In the genomic region with DNA sequence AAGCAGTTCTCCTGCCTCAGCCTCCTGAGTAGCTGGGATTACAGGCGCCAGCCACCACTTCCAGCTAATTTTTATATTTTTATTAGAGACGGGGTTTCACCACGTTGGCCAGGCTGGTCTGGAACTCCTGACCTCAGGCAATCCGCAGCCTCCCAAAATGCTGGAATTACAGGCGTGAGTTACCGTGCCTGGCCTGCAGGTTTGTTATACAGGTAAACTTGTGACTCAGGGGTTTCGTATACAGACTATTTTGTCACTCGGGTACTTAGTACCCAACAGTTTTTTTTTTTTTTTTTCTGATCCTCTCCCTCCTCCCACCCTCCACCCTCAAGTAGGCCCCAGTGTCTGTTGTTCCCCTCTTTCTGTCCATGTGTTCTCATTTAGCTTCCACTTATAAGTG, we compare ENCODE assay signal across 8 cellular contexts. TPM values are rescaled to one million over a fixed set of nuclear protein-coding genes. Genes with fewer than 3 reads are reported as not detected.
"Had no signal": no experiment of that assay in that cellular context is flagged by ENCODE, and none has a peak within 500 bp of the region (broad histone marks: within the 10 kb centered on the region; RNA-seq: fewer than 3 reads in every experiment).

No MANE protein-coding gene starts in this region.

RNA-seq across cellular contexts. Expression of gene CXCL17, which starts 18.5 kb away (rescaled TPM):
- total RNA-seq: HT1080, K562, LHCN-M2, MCF 10A, Peyer's patch, Right ventricle myocardium inferior, RPMI7951, SJCRH30 had no signal

RNA-seq across cellular contexts. Expression of gene LIPE, which starts 34.0 kb away (rescaled TPM):
- total RNA-seq: HT1080, SJCRH30 had no signal
